Comparison of ENCODE assay signal across 28 cellular contexts in the genomic region with DNA sequence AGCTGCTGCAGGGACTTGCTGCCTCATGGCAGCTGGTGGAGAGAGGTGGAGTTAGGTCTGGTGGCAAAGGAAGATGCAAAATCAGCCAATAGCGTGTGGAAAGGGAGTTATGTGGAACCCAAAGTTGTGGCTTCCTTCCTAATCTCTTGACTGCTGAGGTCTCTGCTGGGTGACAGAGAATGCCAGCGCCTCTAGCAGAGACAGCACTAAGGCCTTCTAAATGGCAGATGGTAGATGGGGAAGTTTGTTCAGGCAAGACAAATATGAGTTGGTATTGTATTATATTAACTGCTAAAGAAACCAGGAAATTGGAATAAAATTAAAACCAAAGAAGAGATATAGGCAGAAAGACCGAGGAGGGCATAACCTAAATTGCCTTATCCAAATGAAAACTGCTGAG.
"Had no signal": no experiment of that assay in that cellular context is flagged by ENCODE, and none has a peak within 500 bp of the region (broad histone marks: within the 10 kb centered on the region; RNA-seq: fewer than 3 reads in every experiment).

No MANE protein-coding gene starts in this region.

- H3K4me1 Mint-ChIP-seq: activated naive CD4-positive, alpha-beta T cell treated with anti-CD3 and anti-CD28 coated beads, Interleukin-2, amount 50 U/mL, for 24 hours; T-helper 17 cell had no signal

- H3K27me3 Mint-ChIP-seq: T-helper 17 cell had no signal

- H3K9me3 ChIP-seq: ascending aorta, body of pancreas, SJSA1 had no signal

- H3K4me1 ChIP-seq: ascending aorta, body of pancreas, SJSA1 had no signal

- H3K27ac ChIP-seq: ascending aorta, body of pancreas, SJSA1 had no signal

- DNase-seq: activated CD4-positive, alpha-beta T cell treated with anti-CD3 and anti-CD28 coated beads for 48 hours; activated CD4-positive, alpha-beta T cell treated with anti-CD3 and anti-CD28 coated beads, Interleukin-2, amount 50 U/mL, for 4 hours; activated CD4-positive, CD25-positive, alpha-beta regulatory T cell treated with anti-CD3 and anti-CD28 coated beads, Interleukin-2, amount 50 U/mL, for 72 hours; activated CD8-positive, alpha-beta memory T cell treated with anti-CD3 and anti-CD28 coated beads, Interleukin-2, amount 50 U/mL, for 48 hours; activated CD8-positive, alpha-beta T cell treated with anti-CD3 and anti-CD28 coated beads, Interleukin-2, amount 10 ng/mL, durations not matched to agents 7 days and 5 days; activated effector memory CD4-positive, alpha-beta T cell treated with Interleukin-2 at 50 U/mL for 16 hours; activated naive CD4-positive, alpha-beta T cell; activated T-cell treated with anti-CD3 and anti-CD28 coated beads, Interleukin-2, amount 50 U/mL, for 1 hour; amniotic stem cell; body of pancreas; central memory CD4-positive, alpha-beta T cell; MM.1S; NCI-H1105 treated with DMSO at 0.1 percent for 48 hours; NCI-H1694; NCI-H2029; NCI-H2107; NCI-H510A treated with DMSO at 0.1 percent for 48 hours; PC-3; SHP77; T-helper 17 cell; T-helper 9 cell had no signal

- H3K4me3 Mint-ChIP-seq: activated CD8-positive, alpha-beta T cell treated with anti-CD3 and anti-CD28 coated beads, Interleukin-2, amount 10 ng/mL, durations not matched to agents 7 days and 5 days; activated naive CD4-positive, alpha-beta T cell treated with anti-CD3 and anti-CD28 coated beads, Interleukin-2, amount 50 U/mL, for 24 hours; T-helper 17 cell; WTC11 had no signal

- H3K27ac Mint-ChIP-seq: activated CD8-positive, alpha-beta T cell treated with anti-CD3 and anti-CD28 coated beads, Interleukin-2, amount 10 ng/mL, durations not matched to agents 7 days and 5 days; activated naive CD4-positive, alpha-beta T cell treated with anti-CD3 and anti-CD28 coated beads, Interleukin-2, amount 50 U/mL, for 24 hours; T-helper 17 cell; WTC11 had no signal

- ATAC-seq: activated CD8-positive, alpha-beta T cell treated with anti-CD3 and anti-CD28 coated beads, Interleukin-2, amount 10 ng/mL, durations not matched to agents 7 days and 5 days; body of pancreas; PC-3; SK-N-SH treated with all-trans-retinoic acid at 6 μM for 48 hours; T-helper 17 cell; WTC11 had no signal

- H3K4me3 ChIP-seq: ascending aorta, body of pancreas, SJSA1 had no signal

- H3K36me3 ChIP-seq: ascending aorta, SJSA1 had no signal

- H3K36me3 Mint-ChIP-seq: activated naive CD4-positive, alpha-beta T cell treated with anti-CD3 and anti-CD28 coated beads, Interleukin-2, amount 50 U/mL, for 24 hours had no signal

- FAIRE-seq: bronchial epithelial cell, RCC 7860 had no signal

- H3K27me3 ChIP-seq: ascending aorta, body of pancreas, SJSA1 had no signal
